ENCODE assay signal across 8 cellular contexts in genomic region chr3:194333212-194333980, GRCh38. TPM values are rescaled to one million over a fixed set of nuclear protein-coding genes. Genes with fewer than 3 reads are reported as not detected.
DNase-seq lines count a peak whose midpoint lies in the region; ATAC-seq, FAIRE-seq and TF ChIP-seq lines count a peak whose summit lies in the region.

No MANE protein-coding gene starts in this region.

- peak; percentile 69 for ATAC-seq in HG02763 (IDR thresholded peaks at IDR 0.05; ENCODE audit: unreplicated experiment)

- peaks cover 3% of the 10 kb centered on the region for H3K4me1 ChIP-seq in iPS-15b (ENCODE audit: control insufficient read depth, insufficient read depth, low read length)
- no peaks in the 10 kb centered on the region for H3K4me1 ChIP-seq in small intestine (ENCODE audit: control insufficient read depth in 2 of 2, insufficient read depth in 1 of 2, low read depth in 1 of 2, low read length in 1 of 2)

- H3K9ac ChIP-seq in iPS-15b (ENCODE audit: low read depth, low read length): peak overlapping the region; percentile 70

- peak; percentile 95 for TF ChIP-seq CTCF in GM12873 (IDR thresholded peaks at IDR 0.05; ENCODE audit: insufficient read depth, low read depth, low read length, missing control alignments)

- no peak for FAIRE-seq in small intestine (lab: Jason Lieb, UNC)

- H3K27me3 ChIP-seq in iPS-15b (ENCODE audit: control insufficient read depth, insufficient read depth, low read length): peaks cover 26% of the 10 kb centered on the region
- H3K27me3 ChIP-seq in small intestine (ENCODE audit: control insufficient read depth in 2 of 2, insufficient read depth in 2 of 2, low read length in 2 of 2): peaks cover 0 to 4% of the 10 kb centered on the region in 2 donors

- peak; percentile 89 for DNase-seq in RPMI7951 (ENCODE audit: low read depth)
- peak; percentile 69 for DNase-seq in amniotic epithelial cell (ENCODE audit: low read depth)
- peak; percentile 80 for DNase-seq in small intestine
- DNase-seq in NOMO-1 treated with DMSO at 0.1 percent for 48 hours (lab: John Stamatoyannopoulos, UW; ENCODE audit: unreplicated experiment): no peak
- no peak for DNase-seq in occipital lobe (lab: John Stamatoyannopoulos, UW)

- H3K4me3 ChIP-seq in iPS-15b (ENCODE audit: low read depth, low read length): peak overlapping the region; percentile 59
- H3K4me3 ChIP-seq in small intestine (ENCODE audit: low read depth in 1 of 2, low read length in 2 of 2): peak overlapping the region in 1 of 2 donors; percentile 36

- no peaks in the 10 kb centered on the region for H3K36me3 ChIP-seq in iPS-15b (ENCODE audit: control insufficient read depth, insufficient read depth, low read length)
- no peaks in the 10 kb centered on the region for H3K36me3 ChIP-seq in small intestine (ENCODE audit: control insufficient read depth in 2 of 2, insufficient read depth in 2 of 2, low read length in 2 of 2)

- H3K27ac ChIP-seq in small intestine (ENCODE audit: low read depth in 1 of 2, low read length in 1 of 2): no peak overlapping the region

- H3K9me3 ChIP-seq in iPS-15b (ENCODE audit: control insufficient read depth, insufficient read depth, low read length): no peaks in the 10 kb centered on the region
- no peaks in the 10 kb centered on the region for H3K9me3 ChIP-seq in small intestine (ENCODE audit: control insufficient read depth, low read depth)

- 1 to 3% (median 3%) methylated on average over 68 to 69 of the region's 69 CpGs for WGBS in small intestine, 3 donors

RNA-seq across cellular contexts. Expression of gene CPN2, which starts 17.7 kb away (rescaled TPM):
- 0.10 TPM in 1 of 2 replicates, not detected in the other for total RNA-seq in RPMI7951 (2014; rRNA removed; shearing (Covaris generic))
- not detected for polyA plus RNA-seq in small intestine
- total RNA-seq in occipital lobe: not detected

RNA-seq across cellular contexts. Expression of gene LRRC15, which starts 36.1 kb away (rescaled TPM):
- 93.4 and 95.0 TPM in 2 replicates for total RNA-seq in RPMI7951 (2014; rRNA removed; shearing (Covaris generic))
- under 1 TPM in 1 of 3 donors, not detected in 2; 0.01 TPM for polyA plus RNA-seq in small intestine
- total RNA-seq in occipital lobe: not detected

Comparison
In these comparisons a context has a peak if more than half of its experiments do, and no peak if none do; other contexts are left out.
1. DNase-seq: peak in RPMI7951 (single experiment), amniotic epithelial cell (single experiment) and small intestine (single experiment); none in NOMO-1 treated with DMSO at 0.1 percent for 48 hours (single experiment) and occipital lobe (single experiment).
2. RNA of gene LRRC15, which starts 36.1 kb away (total RNA-seq): 93.4 to 95.0 TPM in RPMI7951; not detected in occipital lobe (single experiment); every median in the first group is over 10 times any median in the second.